ENCODE assay signal across 15 cellular contexts in the genomic region with DNA sequence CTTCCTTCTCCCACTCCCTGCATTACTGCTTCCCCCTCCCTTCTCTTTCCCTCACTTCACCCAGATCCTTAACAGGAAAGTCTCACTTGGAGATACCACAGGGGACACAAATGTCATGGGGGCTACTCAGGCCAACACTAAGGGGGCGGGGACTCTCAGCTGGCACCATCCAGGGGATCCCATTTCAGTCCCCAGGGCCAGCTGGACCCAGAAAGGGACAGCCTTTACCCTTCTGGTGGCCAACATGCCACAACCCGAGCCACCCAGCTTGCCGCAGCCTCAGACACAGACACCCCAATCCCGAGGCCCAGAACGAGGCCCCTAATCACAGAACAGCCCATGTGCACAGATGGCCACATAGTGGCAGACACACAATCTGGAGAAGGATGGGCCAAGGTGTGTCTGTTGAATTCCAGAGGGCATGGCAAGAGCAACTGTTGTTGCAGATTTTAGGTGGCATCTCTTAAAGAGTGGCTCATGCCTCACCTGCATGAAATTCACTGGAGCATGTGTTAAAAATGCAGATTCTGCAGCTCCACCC. TPM values are rescaled to one million over a fixed set of nuclear protein-coding genes. Genes with fewer than 3 reads are reported as not detected.
DNase-seq lines count a peak whose midpoint lies in the region; ATAC-seq and TF ChIP-seq lines count a peak whose summit lies in the region.
"Had no signal": no experiment of that assay in that cellular context is flagged by ENCODE, and none has a peak within 500 bp of the region (broad histone marks: within the 10 kb centered on the region; RNA-seq: fewer than 3 reads in every experiment).

No MANE protein-coding gene starts in this region.

- H3K27ac Mint-ChIP-seq in activated T-cell treated with anti-CD3 and anti-CD28 coated beads, Interleukin-2, amount 50 U/mL, for 24 hours: peak overlapping the region; percentile 95
- H3K27ac Mint-ChIP-seq in activated T-helper 1 cell treated with anti-CD3 and anti-CD28 coated beads, Interleukin-12 subunit alpha, Interleukin-12 subunit beta, Interleukin-2, Interleukin-4 antibody, amounts not matched to agents 30 ng/mL and 10 ng/mL and 1 ng/mL, durations not matched to agents 14 hours and 24 hours and 36 hours: peak overlapping the region; percentile 31
- peak overlapping the region; percentile 66 for H3K27ac Mint-ChIP-seq in glutamatergic neuron (ENCODE audit: unreplicated experiment)
- peak overlapping the region; percentile 99 for H3K27ac Mint-ChIP-seq in stimulated activated effector memory CD8-positive, alpha-beta T cell treated with anti-CD3 and anti-CD28 coated beads, Interleukin-12 subunit alpha, Interleukin-12 subunit beta, amount 100 ng/mL, for 72 hours

- ATAC-seq in stimulated activated effector memory CD8-positive, alpha-beta T cell treated with anti-CD3 and anti-CD28 coated beads, Interleukin-12 subunit alpha, Interleukin-12 subunit beta, amount 100 ng/mL, for 72 hours: no peak
- no peak for ATAC-seq in mucosa of descending colon
- no peak for ATAC-seq in Right ventricle myocardium inferior

- H3K4me1 ChIP-seq in mucosa of descending colon (ENCODE audit: low read depth) (peaks cover 57% of the 10 kb centered on the region), ovary (ENCODE audit: insufficient read depth) (no peaks in the 10 kb centered on the region)

- no peaks in the 10 kb centered on the region for H3K36me3 ChIP-seq in mucosa of descending colon (ENCODE audit: low read depth)
- no peaks in the 10 kb centered on the region for H3K36me3 ChIP-seq in ovary

- peaks cover 76% of the 10 kb centered on the region for H3K36me3 Mint-ChIP-seq in activated T-cell treated with anti-CD3 and anti-CD28 coated beads, Interleukin-2, amount 50 U/mL, for 24 hours (ENCODE audit: low read depth)
- peaks cover 26% of the 10 kb centered on the region for H3K36me3 Mint-ChIP-seq in activated T-helper 1 cell treated with anti-CD3 and anti-CD28 coated beads, Interleukin-12 subunit alpha, Interleukin-12 subunit beta, Interleukin-2, Interleukin-4 antibody, amounts not matched to agents 30 ng/mL and 10 ng/mL and 1 ng/mL, durations not matched to agents 14 hours and 24 hours and 36 hours (ENCODE audit: low read depth)
- peaks cover 3% of the 10 kb centered on the region for H3K36me3 Mint-ChIP-seq in glutamatergic neuron (ENCODE audit: unreplicated experiment)
- H3K36me3 Mint-ChIP-seq in stimulated activated effector memory CD8-positive, alpha-beta T cell treated with anti-CD3 and anti-CD28 coated beads, Interleukin-12 subunit alpha, Interleukin-12 subunit beta, amount 100 ng/mL, for 72 hours: peaks cover 22% of the 10 kb centered on the region

- TF ChIP-seq POLR2A in ovary (IDR thresholded peaks at IDR 0.05): no peak

- H3K9me3 ChIP-seq in mucosa of descending colon: no peaks in the 10 kb centered on the region
- no peaks in the 10 kb centered on the region for H3K9me3 ChIP-seq in ovary

- no peaks in the 10 kb centered on the region for H3K9me3 Mint-ChIP-seq in activated T-cell treated with anti-CD3 and anti-CD28 coated beads, Interleukin-2, amount 50 U/mL, for 24 hours
- H3K9me3 Mint-ChIP-seq in activated T-helper 1 cell treated with anti-CD3 and anti-CD28 coated beads, Interleukin-12 subunit alpha, Interleukin-12 subunit beta, Interleukin-2, Interleukin-4 antibody, amounts not matched to agents 30 ng/mL and 10 ng/mL and 1 ng/mL, durations not matched to agents 14 hours and 24 hours and 36 hours: no peaks in the 10 kb centered on the region
- H3K9me3 Mint-ChIP-seq in glutamatergic neuron (ENCODE audit: unreplicated experiment): peaks cover 11% of the 10 kb centered on the region
- no peaks in the 10 kb centered on the region for H3K9me3 Mint-ChIP-seq in stimulated activated effector memory CD8-positive, alpha-beta T cell treated with anti-CD3 and anti-CD28 coated beads, Interleukin-12 subunit alpha, Interleukin-12 subunit beta, amount 100 ng/mL, for 72 hours

- no peaks in the 10 kb centered on the region for H3K27me3 Mint-ChIP-seq in activated T-cell treated with anti-CD3 and anti-CD28 coated beads, Interleukin-2, amount 50 U/mL, for 24 hours
- H3K27me3 Mint-ChIP-seq in activated T-helper 1 cell treated with anti-CD3 and anti-CD28 coated beads, Interleukin-12 subunit alpha, Interleukin-12 subunit beta, Interleukin-2, Interleukin-4 antibody, amounts not matched to agents 30 ng/mL and 10 ng/mL and 1 ng/mL, durations not matched to agents 14 hours and 24 hours and 36 hours (ENCODE audit: insufficient read depth): no peaks in the 10 kb centered on the region
- H3K27me3 Mint-ChIP-seq in glutamatergic neuron (ENCODE audit: unreplicated experiment): peaks cover 10% of the 10 kb centered on the region

- no peak overlapping the region for H3K27ac ChIP-seq in ovary

- H3K27me3 ChIP-seq in ovary: no peaks in the 10 kb centered on the region

- peaks cover 89% of the 10 kb centered on the region for H3K4me1 Mint-ChIP-seq in activated T-cell treated with anti-CD3 and anti-CD28 coated beads, Interleukin-2, amount 50 U/mL, for 24 hours (ENCODE audit: low read depth)
- H3K4me1 Mint-ChIP-seq in activated T-helper 1 cell treated with anti-CD3 and anti-CD28 coated beads, Interleukin-12 subunit alpha, Interleukin-12 subunit beta, Interleukin-2, Interleukin-4 antibody, amounts not matched to agents 30 ng/mL and 10 ng/mL and 1 ng/mL, durations not matched to agents 14 hours and 24 hours and 36 hours (ENCODE audit: low read depth): peaks cover 92% of the 10 kb centered on the region
- peaks cover 45% of the 10 kb centered on the region for H3K4me1 Mint-ChIP-seq in glutamatergic neuron (ENCODE audit: low read depth, unreplicated experiment)
- H3K4me1 Mint-ChIP-seq in stimulated activated effector memory CD8-positive, alpha-beta T cell treated with anti-CD3 and anti-CD28 coated beads, Interleukin-12 subunit alpha, Interleukin-12 subunit beta, amount 100 ng/mL, for 72 hours: peaks cover 81% of the 10 kb centered on the region

- no peak overlapping the region for H3K4me3 Mint-ChIP-seq in activated T-cell treated with anti-CD3 and anti-CD28 coated beads, Interleukin-2, amount 50 U/mL, for 24 hours
- no peak overlapping the region for H3K4me3 Mint-ChIP-seq in activated T-helper 1 cell treated with anti-CD3 and anti-CD28 coated beads, Interleukin-12 subunit alpha, Interleukin-12 subunit beta, Interleukin-2, Interleukin-4 antibody, amounts not matched to agents 30 ng/mL and 10 ng/mL and 1 ng/mL, durations not matched to agents 14 hours and 24 hours and 36 hours
- peak overlapping the region; percentile 53 for H3K4me3 Mint-ChIP-seq in glutamatergic neuron (ENCODE audit: unreplicated experiment)
- H3K4me3 Mint-ChIP-seq in stimulated activated effector memory CD8-positive, alpha-beta T cell treated with anti-CD3 and anti-CD28 coated beads, Interleukin-12 subunit alpha, Interleukin-12 subunit beta, amount 100 ng/mL, for 72 hours: no peak overlapping the region

- 84 to 91% (median 88%) methylated on average over 5 of the region's 5 CpGs for WGBS in ovary, 3 donors

- TF ChIP-seq EP300 in ovary (IDR thresholded peaks at IDR 0.05): no peak

- TF ChIP-seq CTCF in glutamatergic neuron (IDR thresholded peaks at IDR 0.05; ENCODE audit: partially characterized antibody, unreplicated experiment) (no peak), mucosa of descending colon (IDR thresholded peaks at IDR 0.05) (no peak), ovary (IDR thresholded peaks at IDR 0.05) (no peak)

- DNase-seq in activated T-cell treated with anti-CD3 and anti-CD28 coated beads, Interleukin-2, amount 50 U/mL, for 24 hours: no peak
- no peak for DNase-seq in activated T-cell treated with anti-CD3 and anti-CD28 coated beads, Interleukin-2, amount 50 U/mL, for 1 hour
- DNase-seq in activated T-helper 1 cell treated with anti-CD3 and anti-CD28 coated beads, Interleukin-12 subunit alpha, Interleukin-12 subunit beta, Interleukin-2, Interleukin-4 antibody, amounts not matched to agents 30 ng/mL and 10 ng/mL and 1 ng/mL, durations not matched to agents 14 hours and 24 hours and 36 hours (ENCODE audit: low spot score): no peak
- DNase-seq in glutamatergic neuron (no peak), mucosa of descending colon (no peak), Right ventricle myocardium inferior (ENCODE audit: missing footprints) (no peak), ovary (no peak)
- no peak for DNase-seq in stimulated activated effector memory CD8-positive, alpha-beta T cell treated with anti-CD3 and anti-CD28 coated beads, Interleukin-12 subunit alpha, Interleukin-12 subunit beta, amount 100 ng/mL, for 72 hours (ENCODE audit: low spot score in 2 of 2)
- DNase-seq: COR-L47, GOT3, mammary epithelial cell, MM.1S, NCI-H187 treated with DMSO at 0.1 percent for 48 hours, NCI-H526 treated with DMSO at 0.1 percent for 48 hours, nucleus accumbens had no signal

- H3K4me3 ChIP-seq in mucosa of descending colon: no peak overlapping the region
- no peak overlapping the region for H3K4me3 ChIP-seq in ovary

- intact Hi-C loops in activated T-helper 1 cell treated with anti-CD3 and anti-CD28 coated beads, Interleukin-12 subunit alpha, Interleukin-12 subunit beta, Interleukin-2, Interleukin-4 antibody, amounts not matched to agents 30 ng/mL and 10 ng/mL and 1 ng/mL, durations not matched to agents 14 hours and 24 hours and 36 hours (cut with micrococcal nuclease): no loop called here
- intact Hi-C loops in mucosa of descending colon (cut with DNase I, micrococcal nuclease) (no loop called here), Right ventricle myocardium inferior (cut with DNase I) (no loop called here), ovary (cut with DNase I) (no loop called here)

RNA-seq across cellular contexts. Expression of a gene that starts 5.6 kb away (rescaled TPM):
- total RNA-seq in activated T-helper 1 cell treated with anti-CD3 and anti-CD28 coated beads, Interleukin-12 subunit alpha, Interleukin-12 subunit beta, Interleukin-2, Interleukin-4 antibody, amounts not matched to agents 30 ng/mL and 10 ng/mL and 1 ng/mL, durations not matched to agents 14 hours and 24 hours and 36 hours: 15.9 and 18.7 TPM in 2 replicates
- total RNA-seq in glutamatergic neuron (ENCODE audit: unreplicated experiment): 25.9 TPM
- total RNA-seq in mucosa of descending colon: 100 to 1,000 TPM in 1 of 3 donors, 10 to 100 TPM in 2; 53.5 to 141 (median 57.2) TPM
- 11.7 TPM for total RNA-seq in Right ventricle myocardium inferior
- total RNA-seq in ovary: 10 to 100 TPM in 6 of 7 donors, 1 to 10 TPM in 1; 9.8 to 25.0 (median 16.7) TPM
- polyA plus RNA-seq in ovary: 10 to 100 TPM; 12.6 to 42.9 TPM

RNA-seq across cellular contexts. Expression of a gene that starts 42.2 kb away (rescaled TPM):
- total RNA-seq in activated T-helper 1 cell treated with anti-CD3 and anti-CD28 coated beads, Interleukin-12 subunit alpha, Interleukin-12 subunit beta, Interleukin-2, Interleukin-4 antibody, amounts not matched to agents 30 ng/mL and 10 ng/mL and 1 ng/mL, durations not matched to agents 14 hours and 24 hours and 36 hours: 0.37 and 0.60 TPM in 2 replicates
- 0.59 TPM for total RNA-seq in glutamatergic neuron (ENCODE audit: unreplicated experiment)
- total RNA-seq in mucosa of descending colon: 10 to 100 TPM in 1 of 3 donors, 1 to 10 TPM in 2; 4.6 to 10.3 (median 5.8) TPM
- 8.5 TPM for total RNA-seq in Right ventricle myocardium inferior
- 1 to 10 TPM in 4 of 7 donors, under 1 TPM in 3; 0.24 to 7.6 (median 4.6) TPM for total RNA-seq in ovary
- 10 to 100 TPM in 1 of 2 donors, 1 to 10 TPM in 1; 1.7 to 12.6 TPM for polyA plus RNA-seq in ovary

RNA-seq across cellular contexts. Expression of a gene that starts 57.3 kb away (rescaled TPM):
- 51.7 and 53.2 TPM in 2 replicates for total RNA-seq in activated T-helper 1 cell treated with anti-CD3 and anti-CD28 coated beads, Interleukin-12 subunit alpha, Interleukin-12 subunit beta, Interleukin-2, Interleukin-4 antibody, amounts not matched to agents 30 ng/mL and 10 ng/mL and 1 ng/mL, durations not matched to agents 14 hours and 24 hours and 36 hours
- total RNA-seq in glutamatergic neuron (ENCODE audit: unreplicated experiment) (34.4 TPM), mucosa of descending colon (10 to 100 TPM; 26.7 to 39.0 (median 29.0) TPM), Right ventricle myocardium inferior (10.5 TPM), ovary (10 to 100 TPM; 24.4 to 37.5 (median 30.5) TPM)
- polyA plus RNA-seq in ovary: 10 to 100 TPM; 16.7 to 17.0 TPM

Comparison
In these comparisons a context has a peak if more than half of its experiments do, and no peak if none do; other contexts are left out.
1. H3K27ac Mint-ChIP-seq: peak in every context shown above with its lines; median percentile 99 in stimulated activated effector memory CD8-positive, alpha-beta T cell treated with anti-CD3 and anti-CD28 coated beads, Interleukin-12 subunit alpha, Interleukin-12 subunit beta, amount 100 ng/mL, for 72 hours; 95 in activated T-cell treated with anti-CD3 and anti-CD28 coated beads, Interleukin-2, amount 50 U/mL, for 24 hours; 66 in glutamatergic neuron; 31 in activated T-helper 1 cell treated with anti-CD3 and anti-CD28 coated beads, Interleukin-12 subunit alpha, Interleukin-12 subunit beta, Interleukin-2, Interleukin-4 antibody, amounts not matched to agents 30 ng/mL and 10 ng/mL and 1 ng/mL, durations not matched to agents 14 hours and 24 hours and 36 hours.